ENCODE assay signal across 8 cellular contexts in the genomic region with DNA sequence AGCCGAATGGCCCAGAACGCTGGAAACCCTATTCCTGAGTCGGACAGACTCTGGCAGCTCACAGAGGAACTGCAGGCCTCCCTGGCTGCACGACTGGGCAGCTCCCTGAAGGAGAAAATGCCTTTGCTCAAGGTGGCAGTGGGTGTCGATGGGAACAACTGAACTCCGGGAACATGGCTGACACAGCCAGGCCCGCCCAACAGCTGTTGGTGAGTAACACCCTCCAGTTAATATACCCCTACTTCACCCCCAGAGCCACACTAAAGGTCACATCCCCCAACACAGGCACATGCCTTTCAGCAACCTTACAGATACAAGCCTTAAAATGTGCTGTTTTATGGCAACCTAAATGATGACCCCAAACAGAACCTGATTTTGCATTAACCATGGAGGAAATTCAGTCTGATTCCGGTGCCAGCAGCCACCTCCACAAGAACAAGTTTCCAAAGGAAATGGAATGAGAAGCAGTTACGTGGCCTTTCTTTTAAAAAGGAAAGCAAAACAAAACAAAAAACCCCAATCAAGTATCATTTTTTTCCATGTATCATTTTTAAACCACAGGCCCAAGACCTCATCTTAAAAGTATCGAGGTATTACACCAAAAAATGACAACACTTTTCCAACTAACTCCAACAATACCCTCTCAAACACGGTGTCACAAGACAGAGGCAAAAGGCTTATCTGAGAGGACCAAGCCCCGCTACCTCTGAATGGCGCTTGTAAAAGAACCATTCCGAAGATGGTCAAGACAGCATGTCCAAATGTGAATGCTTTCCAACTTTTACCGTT. TPM values are rescaled to one million over a fixed set of nuclear protein-coding genes. Genes with fewer than 3 reads are reported as not detected.
DNase-seq lines count a peak whose midpoint lies in the region; ATAC-seq and TF ChIP-seq lines count a peak whose summit lies in the region.

No MANE protein-coding gene starts in this region.

- H2BK5ac ChIP-seq in IMR-90 (ENCODE audit: low read depth, low read length, poor library complexity, severe bottlenecking) (peak overlapping the region; percentile 92), trophoblast cell (ENCODE audit: low read depth, low read length, poor library complexity) (no peak overlapping the region)

- TF ChIP-seq CTCF in IMR-90 (conservative IDR thresholded peaks at IDR 0.05; ENCODE audit: low read depth, low read length) (no peak), tibial nerve (IDR thresholded peaks at IDR 0.05) (no peak)

- H3K36me3 Mint-ChIP-seq in naive thymus-derived CD4-positive, alpha-beta T cell: peaks cover 0 to 6% (median 3%) of the 10 kb centered on the region in 5 donors

- TSS peak; percentile 47 for BruUV-seq in IMR-90 (replicated peaks; lab: Mats Ljungman, UMichigan)

- H3K4me2 ChIP-seq in IMR-90 (ENCODE audit: low read depth, low read length) (peak overlapping the region; percentile 89), trophoblast cell (ENCODE audit: low read length) (no peak overlapping the region)

- peak overlapping the region; percentile 83 for H3K4ac ChIP-seq in IMR-90 (ENCODE audit: low read depth, low read length)
- H3K4ac ChIP-seq in trophoblast cell (ENCODE audit: low read depth, low read length): no peak overlapping the region

- H4K91ac ChIP-seq in IMR-90 (ENCODE audit: insufficient read depth, low read depth, low read length) (peak overlapping the region; percentile 77), trophoblast cell (ENCODE audit: low read depth, low read length) (no peak overlapping the region)

- H4K8ac ChIP-seq in IMR-90 (ENCODE audit: low read depth in 2 of 2, low read length in 2 of 2): peak overlapping the region; percentile 55 to 81
- H4K8ac ChIP-seq in trophoblast cell (ENCODE audit: low read depth, low read length): no peak overlapping the region

- H2BK120ac ChIP-seq in IMR-90 (ENCODE audit: low read depth, low read length): peak overlapping the region; percentile 69
- H2BK120ac ChIP-seq in trophoblast cell (ENCODE audit: insufficient read depth, low read length, poor library complexity): no peak overlapping the region

- peaks cover 29% of the 10 kb centered on the region for H4K20me1 ChIP-seq in IMR-90 (ENCODE audit: insufficient read depth, low read length)

- dilution Hi-C loops in IMR-90 (cut with HindIII; ENCODE audit: low sequenced_read_pairs, unreplicated experiment): no loop called here

- no peak overlapping the region for H4K12ac ChIP-seq in trophoblast cell (ENCODE audit: low read depth, low read length)

- in situ Hi-C loops in IMR-90 (cut with MboI; ENCODE audit: low sequenced_read_pairs): loop anchor here (5.0 kb wide), 1 partner anchor 191 kb away; no protein-coding TSS in a partner anchor

- H3K36me3 ChIP-seq in IMR-90 (ENCODE audit: control insufficient read depth, insufficient read depth, low read length): 0 out of 2 replicates have a peak, but pooled peaks cover 3% of the 10 kb centered on the region
- H3K36me3 ChIP-seq in naive thymus-derived CD4-positive, alpha-beta T cell (ENCODE audit: control insufficient read depth in 2 of 3, insufficient read depth in 3 of 3, low read length in 3 of 3): peaks cover 0 to 14% (median 0%) of the 10 kb centered on the region in 3 experiments
- peaks cover 0 to 25% (median 0%) of the 10 kb centered on the region in 3 donors for H3K36me3 ChIP-seq in tibial nerve
- no peaks in the 10 kb centered on the region for H3K36me3 ChIP-seq in trophoblast cell (ENCODE audit: control insufficient read depth in 1 of 2, insufficient read depth in 2 of 2, low read length in 2 of 2)

- peak overlapping the region; percentile 85 for H3K4me3 ChIP-seq in IMR-90 (ENCODE audit: insufficient read depth, low read depth, low read length)
- H3K4me3 ChIP-seq in naive thymus-derived CD4-positive, alpha-beta T cell (ENCODE audit: low read length): peak overlapping the region; percentile 82
- H3K4me3 ChIP-seq in tibial nerve: peak overlapping the region; percentile 90 to 96 (median 95)
- no peak overlapping the region for H3K4me3 ChIP-seq in trophoblast cell (ENCODE audit: low read depth, low read length)

- H3K9me3 ChIP-seq in IMR-90 (ENCODE audit: control insufficient read depth, insufficient read depth, low read length) (no peaks in the 10 kb centered on the region), tibial nerve (no peaks in the 10 kb centered on the region), trophoblast cell (ENCODE audit: insufficient read depth, low read depth, low read length) (no peaks in the 10 kb centered on the region)
- H3K9me3 ChIP-seq in naive thymus-derived CD4-positive, alpha-beta T cell (ENCODE audit: control insufficient read depth in 2 of 3, low read length in 3 of 3): no peaks in the 10 kb centered on the region

- peaks cover 17% of the 10 kb centered on the region for H3K4me1 ChIP-seq in IMR-90 (ENCODE audit: control insufficient read depth, insufficient read depth, low read length)
- peaks cover 37 to 50% of the 10 kb centered on the region in 2 donors for H3K4me1 ChIP-seq in naive thymus-derived CD4-positive, alpha-beta T cell (ENCODE audit: control insufficient read depth in 2 of 2, insufficient read depth in 2 of 2, low read length in 2 of 2)
- peaks cover 0 to 50% (median 31%) of the 10 kb centered on the region in 4 donors for H3K4me1 ChIP-seq in tibial nerve
- peaks cover 8 to 22% of the 10 kb centered on the region in 2 experiments for H3K4me1 ChIP-seq in trophoblast cell (ENCODE audit: control insufficient read depth in 1 of 2, insufficient read depth in 2 of 2, low read length in 2 of 2)

- 84% methylated on average over 5 of the region's 15 CpGs; no CpG with 5 or more reads in 1 of the 2 experiments for WGBS in IMR-90 (ENCODE audit: extremely low coverage in 2 of 2, insufficient read length in 1 of 2), 2 experiments
- WGBS in tibial nerve, 2 donors: 8 to 13% methylated on average over 15 of the region's 15 CpGs
- WGBS in trophoblast cell (ENCODE audit: extremely low coverage, insufficient coverage, insufficient read length): no CpG with 5 or more reads among the region's 15 CpGs

- H3K79me2 ChIP-seq in trophoblast cell (ENCODE audit: control insufficient read depth, insufficient read depth, low read length, poor library complexity): no peaks in the 10 kb centered on the region

- TF ChIP-seq POLR2A in IMR-90 (IDR thresholded peaks at IDR 0.05; ENCODE audit: low read depth, low read length) (peak; percentile 72), tibial nerve (IDR thresholded peaks at IDR 0.05) (peak; percentile 37 to 42)

- ATAC-seq in IMR-90 (ENCODE audit: low read depth) (no peak), GM19397 (IDR thresholded peaks at IDR 0.05; ENCODE audit: unreplicated experiment) (no peak)
- no peak for ATAC-seq in naive thymus-derived CD4-positive, alpha-beta T cell

- peak overlapping the region; percentile 33; the same call in 1 of the 2 replicates for H4K5ac ChIP-seq in IMR-90 (ENCODE audit: low read depth, low read length)

- POLR2A ChIA-PET in IMR-90 (lab: Charles Lee; ENCODE audit: unreplicated experiment): interaction anchor here (0.9 kb wide), 1 partner anchor 9 kb away, joined by 3 read pairs; no protein-coding TSS in a partner anchor
- POLR2A ChIA-PET in naive thymus-derived CD4-positive, alpha-beta T cell (lab: Charles Lee): interaction anchor here (0.6 to 10.3 kb wide), 18 partner anchors 8 to 653 kb away, joined by 3 to 138 read pairs (median 4); no protein-coding TSS in a partner anchor

- H3K9me1 ChIP-seq in IMR-90 (ENCODE audit: insufficient read depth, low read length): peaks cover 25% of the 10 kb centered on the region

- H3K14ac ChIP-seq in IMR-90 (replicated peaks; ENCODE audit: low read depth, low read length) (peak overlapping the region; percentile 88), trophoblast cell (ENCODE audit: low read length) (no peak overlapping the region)

- H3K27me3 ChIP-seq in IMR-90 (ENCODE audit: control insufficient read depth, insufficient read depth, low read length): no peaks in the 10 kb centered on the region
- H3K27me3 ChIP-seq in naive thymus-derived CD4-positive, alpha-beta T cell (ENCODE audit: control insufficient read depth in 2 of 2, insufficient read depth in 2 of 2, low read length in 2 of 2): no peaks in the 10 kb centered on the region
- H3K27me3 ChIP-seq in tibial nerve: no peaks in the 10 kb centered on the region
- peaks cover 19% of the 10 kb centered on the region for H3K27me3 ChIP-seq in trophoblast cell (ENCODE audit: insufficient read depth, low read length)

- peak overlapping the region; percentile 60 for H2BK20ac ChIP-seq in IMR-90 (ENCODE audit: low read depth, low read length)

- peak overlapping the region; percentile 54 for H3K56ac ChIP-seq in IMR-90 (ENCODE audit: extremely low read depth, insufficient read depth, low read length)

- TF ChIP-seq RAD21 in IMR-90 (IDR thresholded peaks at IDR 0.05; ENCODE audit: low read length): no peak

- peak overlapping the region; percentile 83 for H2AK5ac ChIP-seq in IMR-90 (ENCODE audit: low read depth, low read length)
- no peak overlapping the region for H2AK5ac ChIP-seq in trophoblast cell (ENCODE audit: low read length)

- H2AK9ac ChIP-seq in IMR-90 (replicated peaks; ENCODE audit: low read depth, low read length, poor library complexity): peak overlapping the region; percentile 70

- peak overlapping the region; percentile 91 to 99 (median 98) for H3K4me3 Mint-ChIP-seq in naive thymus-derived CD4-positive, alpha-beta T cell

- H2BK15ac ChIP-seq in IMR-90 (ENCODE audit: low read depth, low read length): peak overlapping the region; percentile 83

- peak overlapping the region; percentile 76 for H2AFZ ChIP-seq in IMR-90 (replicated peaks; ENCODE audit: low read length, poor library complexity)
- H2AFZ ChIP-seq in trophoblast cell (ENCODE audit: insufficient read depth, low read length, poor library complexity): no peak overlapping the region

- H3K23ac ChIP-seq in IMR-90 (ENCODE audit: low read depth, low read length): peak overlapping the region; percentile 82
- no peak overlapping the region for H3K23ac ChIP-seq in trophoblast cell (ENCODE audit: low read length)

- H3K79me1 ChIP-seq in IMR-90 (ENCODE audit: low read depth in 1 of 2, low read length in 2 of 2) (peaks cover 7 to 62% of the 10 kb centered on the region in 2 experiments; a peak in 3 of 4 replicates), trophoblast cell (ENCODE audit: low read length) (no peaks in the 10 kb centered on the region)

- H3K9ac ChIP-seq in IMR-90 (ENCODE audit: low read depth, low read length): peak overlapping the region; percentile 97
- H3K9ac ChIP-seq in trophoblast cell (ENCODE audit: low read length): no peak overlapping the region

- CTCF ChIA-PET in IMR-90 (lab: Yijun Ruan, JAX): interaction anchor here (1.1 kb wide), 1 partner anchor 191 kb away, joined by 3 read pairs; no protein-coding TSS in a partner anchor
- CTCF ChIA-PET in naive thymus-derived CD4-positive, alpha-beta T cell (lab: Charles Lee): interaction anchor here (0.9 to 1.8 kb wide), 8 partner anchors 8 to 191 kb away, joined by 3 to 9 read pairs (median 4); no protein-coding TSS in a partner anchor

- H3K27ac Mint-ChIP-seq in naive thymus-derived CD4-positive, alpha-beta T cell: peak overlapping the region; percentile 97 to 100 (median 99)

- H2BK12ac ChIP-seq in trophoblast cell (ENCODE audit: low read length): no peak overlapping the region

- peak in 1 of 2 donors; percentile 92 for TF ChIP-seq EP300 in tibial nerve (IDR thresholded peaks at IDR 0.05)

- peaks cover 0 to 3% (median 0%) of the 10 kb centered on the region in 5 donors for H3K27me3 Mint-ChIP-seq in naive thymus-derived CD4-positive, alpha-beta T cell

- peaks cover 0 to 5% (median 0%) of the 10 kb centered on the region in 11 donors for H3K9me3 Mint-ChIP-seq in naive thymus-derived CD4-positive, alpha-beta T cell

- DNase-seq in AG08396 (ENCODE audit: low spot score): peak; percentile 68
- peak; percentile 75 for DNase-seq in IMR-90
- peak; percentile 52 for DNase-seq in activated T-cell treated with anti-CD3 and anti-CD28 coated beads for 24 hours (ENCODE audit: low read depth)
- DNase-seq in fibroblast of gingiva (ENCODE audit: low read depth): peak; percentile 71
- DNase-seq in naive thymus-derived CD4-positive, alpha-beta T cell: peak in 6 of 9 donors; percentile 28 to 71 (median 44)
- peak; percentile 39 to 70 for DNase-seq in tibial nerve (ENCODE audit: low spot score in 2 of 2)
- no peak for DNase-seq in trophoblast cell

- H3K4me1 Mint-ChIP-seq in naive thymus-derived CD4-positive, alpha-beta T cell: peaks cover 34 to 72% (median 58%) of the 10 kb centered on the region in 7 donors

- intact Hi-C loops in IMR-90 (cut with micrococcal nuclease): loop anchor here (5.0 kb wide), 2 partner anchors 64 to 71 kb away; no protein-coding TSS in a partner anchor
- intact Hi-C loops in naive thymus-derived CD4-positive, alpha-beta T cell (cut with micrococcal nuclease): loop anchor here (1.0 to 10.0 kb wide), 12 partner anchors 8 to 1956 kb away; a partner anchor contains a TSS

- H3K27ac ChIP-seq in IMR-90 (ENCODE audit: insufficient read depth, low read length) (peak overlapping the region; percentile 97), tibial nerve (peak overlapping the region; percentile 100), trophoblast cell (ENCODE audit: low read depth, low read length) (no peak overlapping the region)
- H3K27ac ChIP-seq in naive thymus-derived CD4-positive, alpha-beta T cell (ENCODE audit: low read depth, low read length): peak overlapping the region; percentile 99

- H3K18ac ChIP-seq in IMR-90 (ENCODE audit: low read depth, low read length) (peak overlapping the region; percentile 47), trophoblast cell (ENCODE audit: low read length) (no peak overlapping the region)

RNA-seq across cellular contexts. Expression of a gene that starts 3.1 kb away (rescaled TPM):
- 7.5 and 11.4 TPM in 2 replicates for total RNA-seq in IMR-90 (2012; rRNA removed)
- 4.1 and 4.3 TPM in 2 replicates for polyA plus RNA-seq in IMR-90 (2012; rRNA removed)
- polyA plus RNA-seq in IMR-90 (2012; cell fraction: cytosol; rRNA removed): 3.1 and 9.3 TPM in 2 replicates
- 10.6 and 22.1 TPM in 2 replicates for polyA plus RNA-seq in IMR-90 (2012; cell fraction: nucleus; rRNA removed; ENCODE audit: low replicate concordance)
- total RNA-seq in naive thymus-derived CD4-positive, alpha-beta T cell: 10 to 100 TPM; 12.6 to 96.7 (median 23.3) TPM
- 1 to 10 TPM; 2.3 to 3.5 TPM for polyA plus RNA-seq in naive thymus-derived CD4-positive, alpha-beta T cell
- 100 to 1,000 TPM; 286 to 387 (median 351) TPM for total RNA-seq in tibial nerve
- 0.15 TPM in 2 replicates for polyA plus RNA-seq in trophoblast cell (2013)

Comparison
In these comparisons a context has a peak if more than half of its experiments do, and no peak if none do; other contexts are left out.
1. DNase-seq: peak in AG08396 (single experiment), IMR-90 (single experiment), activated T-cell treated with anti-CD3 and anti-CD28 coated beads for 24 hours (single experiment), fibroblast of gingiva (single experiment), naive thymus-derived CD4-positive, alpha-beta T cell (6 of 9) and tibial nerve (2 of 2); none in trophoblast cell (0 of 2).